In the genomic region with DNA sequence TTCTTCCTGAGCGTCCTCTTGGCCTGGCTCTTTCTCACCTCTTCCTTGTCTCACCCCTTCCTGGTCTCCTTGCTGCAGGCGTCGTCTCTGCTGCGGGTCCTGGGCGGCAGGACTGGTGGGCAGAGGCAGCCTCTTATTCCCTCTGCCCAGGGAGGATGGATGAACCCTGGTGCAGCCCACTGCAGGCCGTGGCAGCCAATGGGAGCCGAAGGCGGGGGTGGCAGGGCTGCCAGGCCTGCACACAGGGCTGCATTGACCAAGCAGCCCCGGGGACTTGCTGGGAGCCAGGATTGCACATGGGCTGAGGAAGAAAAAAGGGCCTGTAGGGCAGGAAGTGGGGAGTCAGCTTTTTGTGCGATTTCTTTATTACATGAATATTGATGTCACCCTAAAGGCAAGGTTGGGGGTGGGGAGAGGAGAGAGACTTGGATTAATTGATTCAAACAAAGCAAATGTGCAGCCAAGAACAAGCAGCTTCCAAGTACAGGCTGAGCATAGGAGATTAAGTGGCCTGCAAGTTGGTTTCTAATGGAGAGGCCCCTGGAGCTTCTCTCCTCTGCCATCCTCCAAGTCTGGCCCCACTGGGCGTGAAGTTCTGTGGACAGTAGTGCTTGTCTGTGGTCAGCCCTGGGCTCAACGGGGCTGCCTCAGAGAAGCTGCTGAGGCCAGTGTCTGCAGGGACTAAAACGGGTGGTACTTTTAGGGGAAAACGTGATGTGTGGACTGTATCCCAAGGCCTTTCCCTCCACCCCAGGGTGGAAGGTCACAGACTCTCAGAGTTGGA, we compare ENCODE assay signal across 9 cellular contexts. TPM values are rescaled to one million over a fixed set of nuclear protein-coding genes. Genes with fewer than 3 reads are reported as not detected.
DNase-seq lines count a peak whose midpoint lies in the region; ATAC-seq and TF ChIP-seq lines count a peak whose summit lies in the region.
"Had no signal": no experiment of that assay in that cellular context is flagged by ENCODE, and none has a peak within 500 bp of the region (broad histone marks: within the 10 kb centered on the region; RNA-seq: fewer than 3 reads in every experiment).

A gene (minus strand): TSS at position 108 of the 784 bp plus-strand sequence. CDS start 2,667 bp downstream, outside the sequence.

- WGBS in lower leg skin, 2 donors = 60 to 72% methylated on average over 12 to 14 of the region's 14 CpGs
- WGBS in suprapubic skin = 61% methylated on average over 14 of the region's 14 CpGs

- H3K27me3 Mint-ChIP-seq in activated CD4-positive, alpha-beta T cell treated with anti-CD3 and anti-CD28 coated beads, Interleukin-2, amount 10 ng/mL, durations not matched to agents 7 days and 5 days = no peaks in the 10 kb centered on the region

- peak; percentile 24 for DNase-seq in activated CD4-positive, alpha-beta T cell treated with anti-CD3 and anti-CD28 coated beads, Interleukin-2, amount 10 ng/mL, durations not matched to agents 7 days and 5 days
- no peak for DNase-seq in activated CD4-positive, alpha-beta T cell treated with anti-CD3 and anti-CD28 coated beads for 1 hour
- DNase-seq in amygdala (lab: John Stamatoyannopoulos, UW) (peak in 54 of 56 donors; percentile 37 to 97 (median 84)), lower leg skin (ENCODE audit: low spot score in 2 of 2) (no peak), suprapubic skin (ENCODE audit: low spot score in 2 of 2) (peak in 1 of 2 donors; percentile 54), NCI-H1694 (lab: John Stamatoyannopoulos, UW) (no peak)
- DNase-seq: NCI-H82 had no signal

- H3K27ac ChIP-seq in suprapubic skin = peak within 1 kb of the TSS; percentile 53

- TF ChIP-seq POLR2A in lower leg skin (IDR thresholded peaks at IDR 0.05) (no peak), suprapubic skin (IDR thresholded peaks at IDR 0.05) (no peak)

- TF ChIP-seq CTCF in lower leg skin (IDR thresholded peaks at IDR 0.05) (no peak), suprapubic skin (IDR thresholded peaks at IDR 0.05) (no peak)

- peaks cover 8% of the 10 kb centered on the region for H3K4me1 ChIP-seq in suprapubic skin

- H3K36me3 Mint-ChIP-seq in activated CD4-positive, alpha-beta T cell treated with anti-CD3 and anti-CD28 coated beads, Interleukin-2, amount 10 ng/mL, durations not matched to agents 7 days and 5 days (ENCODE audit: low read depth) = no peaks in the 10 kb centered on the region

- peaks cover 32% of the 10 kb centered on the region for H3K4me1 Mint-ChIP-seq in activated CD4-positive, alpha-beta T cell treated with anti-CD3 and anti-CD28 coated beads, Interleukin-2, amount 10 ng/mL, durations not matched to agents 7 days and 5 days

- TF ChIP-seq EP300 in suprapubic skin (IDR thresholded peaks at IDR 0.05) = no peak

- H3K9me3 Mint-ChIP-seq in activated CD4-positive, alpha-beta T cell treated with anti-CD3 and anti-CD28 coated beads, Interleukin-2, amount 10 ng/mL, durations not matched to agents 7 days and 5 days = no peaks in the 10 kb centered on the region

- CTCF ChIA-PET in activated CD4-positive, alpha-beta T cell treated with anti-CD3 and anti-CD28 coated beads, Interleukin-2, amount 10 ng/mL, durations not matched to agents 7 days and 5 days (lab: Charles Lee) = no interaction called here

- H3K4me3 Mint-ChIP-seq in activated CD4-positive, alpha-beta T cell treated with anti-CD3 and anti-CD28 coated beads, Interleukin-2, amount 10 ng/mL, durations not matched to agents 7 days and 5 days = peak within 1 kb of the TSS; percentile 41

- no peak within 1 kb of the TSS for H3K4me3 ChIP-seq in lower leg skin (ENCODE audit: low read depth, poor library complexity, severe bottlenecking)
- no peak within 1 kb of the TSS for H3K4me3 ChIP-seq in suprapubic skin

- no peaks in the 10 kb centered on the region for H3K36me3 ChIP-seq in suprapubic skin

- H3K9me3 ChIP-seq in suprapubic skin = no peaks in the 10 kb centered on the region

- POLR2A ChIA-PET in activated CD4-positive, alpha-beta T cell treated with anti-CD3 and anti-CD28 coated beads, Interleukin-2, amount 10 ng/mL, durations not matched to agents 7 days and 5 days (lab: Charles Lee) = no interaction called here

- no peaks in the 10 kb centered on the region for H3K27me3 ChIP-seq in suprapubic skin

- ATAC-seq in GM19035 (IDR thresholded peaks at IDR 0.05; ENCODE audit: unreplicated experiment) (no peak), HG03159 (IDR thresholded peaks at IDR 0.05; ENCODE audit: unreplicated experiment) (no peak)

- peak within 1 kb of the TSS; percentile 86 for H3K27ac Mint-ChIP-seq in activated CD4-positive, alpha-beta T cell treated with anti-CD3 and anti-CD28 coated beads, Interleukin-2, amount 10 ng/mL, durations not matched to agents 7 days and 5 days

- intact Hi-C loops in lower leg skin (cut with DNase I; ENCODE audit: low total_unique reads) = no loop called here

RNA-seq across cellular contexts. Expression of the gene that starts here (rescaled TPM):
- under 1 TPM; 0.25 to 0.32 TPM for total RNA-seq in activated CD4-positive, alpha-beta T cell treated with anti-CD3 and anti-CD28 coated beads, Interleukin-2, amount 10 ng/mL, durations not matched to agents 7 days and 5 days
- total RNA-seq in lower leg skin (10 to 100 TPM in 3 of 4 donors, 1 to 10 TPM in 1; 5.4 to 18.3 (median 13.7) TPM), suprapubic skin (10 to 100 TPM; 11.4 to 16.5 (median 14.2) TPM)

Comparison
In these comparisons a context has a peak if more than half of its experiments do, and no peak if none do; other contexts are left out.
1. RNA of the gene that starts here (total RNA-seq): 5.4 to 18.3 TPM in lower leg skin and 11.4 to 16.5 TPM in suprapubic skin; 0.25 to 0.32 TPM in activated CD4-positive, alpha-beta T cell treated with anti-CD3 and anti-CD28 coated beads, Interleukin-2, amount 10 ng/mL, durations not matched to agents 7 days and 5 days; every median in the first group is over 4 times any median in the second.
2. Peak in DNase-seq in activated CD4-positive, alpha-beta T cell treated with anti-CD3 and anti-CD28 coated beads, Interleukin-2, amount 10 ng/mL, durations not matched to agents 7 days and 5 days; RNA of the gene not detected or under 1 TPM.
3. DNase-seq: peak in amygdala (54 of 56); none in activated CD4-positive, alpha-beta T cell treated with anti-CD3 and anti-CD28 coated beads for 1 hour (single experiment), lower leg skin (0 of 2) and NCI-H1694 (single experiment).